Comparison of ENCODE assay signal across 12 cellular contexts in genomic region chr20:19978511-19979210, GRCh38. TPM values are rescaled to one million over a fixed set of nuclear protein-coding genes. Genes with fewer than 3 reads are reported as not detected.
DNase-seq lines count a peak whose midpoint lies in the region; ATAC-seq and TF ChIP-seq lines count a peak whose summit lies in the region.
"Had no signal": no experiment of that assay in that cellular context is flagged by ENCODE, and none has a peak within 500 bp of the region (broad histone marks: within the 10 kb centered on the region; RNA-seq: fewer than 3 reads in every experiment).

No MANE protein-coding gene starts in this region.

- no peak overlapping the region for H2AFZ ChIP-seq in ACC112 (ENCODE audit: low read length, unreplicated experiment)

- H3K27ac ChIP-seq in ACC112 (ENCODE audit: low read depth, low read length) (peak overlapping the region; percentile 93), prostate gland (peak overlapping the region; percentile 85 to 89)
- H3K27ac ChIP-seq: right lobe of liver had no signal

- H3K79me2 ChIP-seq in ACC112 (ENCODE audit: control insufficient read depth, insufficient read depth, low read length, unreplicated experiment): peaks cover 85% of the 10 kb centered on the region

- 64% methylated on average over 6 of the region's 6 CpGs for WGBS in prostate gland

- H3K4me3 ChIP-seq in ACC112 (ENCODE audit: low read depth, low read length) (peak overlapping the region; percentile 85), adipocyte (ENCODE audit: low read length) (peak overlapping the region; percentile 93), prostate gland (no peak overlapping the region)
- H3K4me3 ChIP-seq: right lobe of liver had no signal

- H3K36me3 ChIP-seq in ACC112 (ENCODE audit: insufficient read depth, low read length) (peaks cover 6% of the 10 kb centered on the region), adipocyte (ENCODE audit: control insufficient read depth, insufficient read depth, low read length, severe bottlenecking) (no peaks in the 10 kb centered on the region), prostate gland (no peaks in the 10 kb centered on the region)

- H3K4me1 ChIP-seq in ACC112 (ENCODE audit: control insufficient read depth, insufficient read depth, low read length, unreplicated experiment): peaks cover 47% of the 10 kb centered on the region
- peaks cover 49% of the 10 kb centered on the region for H3K4me1 ChIP-seq in adipocyte (ENCODE audit: control insufficient read depth, insufficient read depth, low read length)
- H3K4me1 ChIP-seq in prostate gland (replicated peaks): no peaks in the 10 kb centered on the region

- no peaks in the 10 kb centered on the region for H3K9me3 ChIP-seq in adipocyte (ENCODE audit: control insufficient read depth, low read length)
- H3K9me3 ChIP-seq in prostate gland: no peaks in the 10 kb centered on the region
- H3K9me3 ChIP-seq: right lobe of liver had no signal

- no peak for ATAC-seq in HG03354 (IDR thresholded peaks at IDR 0.05; ENCODE audit: poor library complexity, severe bottlenecking, unreplicated experiment)
- ATAC-seq: activated CD4-positive, alpha-beta T cell treated with anti-CD3 and anti-CD28 coated beads for 36 hours; right lobe of liver had no signal

- H3K27me3 ChIP-seq in ACC112 (ENCODE audit: insufficient read depth, low read length) (no peaks in the 10 kb centered on the region), adipocyte (replicated peaks; ENCODE audit: control insufficient read depth, insufficient read depth, low read length) (no peaks in the 10 kb centered on the region), prostate gland (replicated peaks; ENCODE audit: insufficient read depth) (no peaks in the 10 kb centered on the region)
- H3K27me3 ChIP-seq: right lobe of liver had no signal

- H3K9ac ChIP-seq in adipocyte (ENCODE audit: low read length): no peak overlapping the region

- no peak for DNase-seq in adipocyte (ENCODE audit: low read depth)
- peak; percentile 37 for DNase-seq in glomerular visceral epithelial cell (ENCODE audit: extremely low spot score)
- DNase-seq in prostate gland (ENCODE audit: low spot score): no peak
- no peak for DNase-seq in stimulated activated CD4-positive, alpha-beta T cell treated with anti-CD3 and anti-CD28 coated beads, Interleukin-4, amount 100 ng/mL, for 1 hour
- no peak for DNase-seq in NOMO-1 treated with dmso at 0.1 percent for 144 hours (lab: John Stamatoyannopoulos, UW; ENCODE audit: unreplicated experiment)
- DNase-seq in SHP77 (lab: John Stamatoyannopoulos, UW): no peak
- DNase-seq: activated CD4-positive, alpha-beta T cell treated with anti-CD3 and anti-CD28 coated beads for 36 hours; foreskin melanocyte; NCI-H526 treated with DMSO at 0.1 percent for 48 hours; right lobe of liver had no signal

- TF ChIP-seq POLR2A in prostate gland (IDR thresholded peaks at IDR 0.05): no peak

- no peak for TF ChIP-seq CTCF in prostate gland (IDR thresholded peaks at IDR 0.05)

- intact Hi-C loops in prostate gland (cut with DNase I): loop anchor here (5.0 kb wide), 1 partner anchor 86 kb away; no protein-coding TSS in a partner anchor

RNA-seq across cellular contexts. Expression of gene NAA20, which starts 38.5 kb away (rescaled TPM):
- 10 to 100 TPM; 33.9 to 48.5 TPM for total RNA-seq in prostate gland

Comparison
In these comparisons a context has a peak if more than half of its experiments do, and no peak if none do; other contexts are left out.
1. H3K4me3 ChIP-seq: peak in ACC112 (single experiment) and adipocyte (single experiment); none in prostate gland (0 of 2).